ENCODE assay signal across 1 cellular context in genomic region chr11:134802116-134802515, GRCh38.
TF ChIP-seq lines count a peak whose summit lies in the region.

No MANE protein-coding gene starts in this region.

TF ChIP-seq in SK-N-SH, 30 proteins besides CTCF, POLR2A, EP300 and RAD21 (continued from another document):
- TF ChIP-seq USF1 (IDR thresholded peaks at IDR 0.05; ENCODE audit: borderline replicate concordance, low read depth), result no peak
- TF ChIP-seq RXRA (IDR thresholded peaks at IDR 0.05; ENCODE audit: borderline replicate concordance, low read depth), result no peak
- TF ChIP-seq SMC3 (IDR thresholded peaks at IDR 0.05; ENCODE audit: low read depth, low read length), result no peak
- TF ChIP-seq TEAD4 (IDR thresholded peaks at IDR 0.05; ENCODE audit: borderline replicate concordance, insufficient read depth), result no peak
- TF ChIP-seq CHD2 (IDR thresholded peaks at IDR 0.05; ENCODE audit: low read length, partially characterized antibody), result no peak
- no peak for TF ChIP-seq FOXJ3 (CRISPR knock-in tag; IDR thresholded peaks at IDR 0.05)
- TF ChIP-seq GATA2 (CRISPR knock-in tag; IDR thresholded peaks at IDR 0.05), result no peak
- TF ChIP-seq RFX5 (IDR thresholded peaks at IDR 0.05; ENCODE audit: low read length), result no peak
- no peak for TF ChIP-seq MEF2A (IDR thresholded peaks at IDR 0.05; ENCODE audit: borderline replicate concordance, low read depth)
- TF ChIP-seq, protein P1, sequence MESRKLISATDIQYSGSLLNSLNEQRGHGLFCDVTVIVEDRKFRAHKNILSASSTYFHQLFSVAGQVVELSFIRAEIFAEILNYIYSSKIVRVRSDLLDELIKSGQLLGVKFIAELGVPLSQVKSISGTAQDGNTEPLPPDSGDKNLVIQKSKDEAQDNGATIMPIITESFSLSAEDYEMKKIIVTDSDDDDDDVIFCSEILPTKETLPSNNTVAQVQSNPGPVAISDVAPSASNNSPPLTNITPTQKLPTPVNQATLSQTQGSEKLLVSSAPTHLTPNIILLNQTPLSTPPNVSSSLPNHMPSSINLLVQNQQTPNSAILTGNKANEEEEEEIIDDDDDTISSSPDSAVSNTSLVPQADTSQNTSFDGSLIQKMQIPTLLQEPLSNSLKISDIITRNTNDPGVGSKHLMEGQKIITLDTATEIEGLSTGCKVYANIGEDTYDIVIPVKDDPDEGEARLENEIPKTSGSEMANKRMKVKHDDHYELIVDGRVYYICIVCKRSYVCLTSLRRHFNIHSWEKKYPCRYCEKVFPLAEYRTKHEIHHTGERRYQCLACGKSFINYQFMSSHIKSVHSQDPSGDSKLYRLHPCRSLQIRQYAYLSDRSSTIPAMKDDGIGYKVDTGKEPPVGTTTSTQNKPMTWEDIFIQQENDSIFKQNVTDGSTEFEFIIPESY (IDR thresholded peaks at IDR 0.05; ENCODE audit: borderline replicate concordance, low read depth), result no peak
- no peak for TF ChIP-seq RCOR1 (IDR thresholded peaks at IDR 0.05; ENCODE audit: low read length)
- no peak for TF ChIP-seq NRF1 (IDR thresholded peaks at IDR 0.05; ENCODE audit: low read depth, low read length)
- TF ChIP-seq, protein P2, sequence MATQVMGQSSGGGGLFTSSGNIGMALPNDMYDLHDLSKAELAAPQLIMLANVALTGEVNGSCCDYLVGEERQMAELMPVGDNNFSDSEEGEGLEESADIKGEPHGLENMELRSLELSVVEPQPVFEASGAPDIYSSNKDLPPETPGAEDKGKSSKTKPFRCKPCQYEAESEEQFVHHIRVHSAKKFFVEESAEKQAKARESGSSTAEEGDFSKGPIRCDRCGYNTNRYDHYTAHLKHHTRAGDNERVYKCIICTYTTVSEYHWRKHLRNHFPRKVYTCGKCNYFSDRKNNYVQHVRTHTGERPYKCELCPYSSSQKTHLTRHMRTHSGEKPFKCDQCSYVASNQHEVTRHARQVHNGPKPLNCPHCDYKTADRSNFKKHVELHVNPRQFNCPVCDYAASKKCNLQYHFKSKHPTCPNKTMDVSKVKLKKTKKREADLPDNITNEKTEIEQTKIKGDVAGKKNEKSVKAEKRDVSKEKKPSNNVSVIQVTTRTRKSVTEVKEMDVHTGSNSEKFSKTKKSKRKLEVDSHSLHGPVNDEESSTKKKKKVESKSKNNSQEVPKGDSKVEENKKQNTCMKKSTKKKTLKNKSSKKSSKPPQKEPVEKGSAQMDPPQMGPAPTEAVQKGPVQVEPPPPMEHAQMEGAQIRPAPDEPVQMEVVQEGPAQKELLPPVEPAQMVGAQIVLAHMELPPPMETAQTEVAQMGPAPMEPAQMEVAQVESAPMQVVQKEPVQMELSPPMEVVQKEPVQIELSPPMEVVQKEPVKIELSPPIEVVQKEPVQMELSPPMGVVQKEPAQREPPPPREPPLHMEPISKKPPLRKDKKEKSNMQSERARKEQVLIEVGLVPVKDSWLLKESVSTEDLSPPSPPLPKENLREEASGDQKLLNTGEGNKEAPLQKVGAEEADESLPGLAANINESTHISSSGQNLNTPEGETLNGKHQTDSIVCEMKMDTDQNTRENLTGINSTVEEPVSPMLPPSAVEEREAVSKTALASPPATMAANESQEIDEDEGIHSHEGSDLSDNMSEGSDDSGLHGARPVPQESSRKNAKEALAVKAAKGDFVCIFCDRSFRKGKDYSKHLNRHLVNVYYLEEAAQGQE (IDR thresholded peaks at IDR 0.05; ENCODE audit: low read depth, low read length), result no peak
- TF ChIP-seq TCF12 (IDR thresholded peaks at IDR 0.05), result no peak
- no peak for TF ChIP-seq YY1 (IDR thresholded peaks at IDR 0.05; ENCODE audit: low read depth)
